20 cellular contexts compared by ENCODE assay signal in the genomic region with DNA sequence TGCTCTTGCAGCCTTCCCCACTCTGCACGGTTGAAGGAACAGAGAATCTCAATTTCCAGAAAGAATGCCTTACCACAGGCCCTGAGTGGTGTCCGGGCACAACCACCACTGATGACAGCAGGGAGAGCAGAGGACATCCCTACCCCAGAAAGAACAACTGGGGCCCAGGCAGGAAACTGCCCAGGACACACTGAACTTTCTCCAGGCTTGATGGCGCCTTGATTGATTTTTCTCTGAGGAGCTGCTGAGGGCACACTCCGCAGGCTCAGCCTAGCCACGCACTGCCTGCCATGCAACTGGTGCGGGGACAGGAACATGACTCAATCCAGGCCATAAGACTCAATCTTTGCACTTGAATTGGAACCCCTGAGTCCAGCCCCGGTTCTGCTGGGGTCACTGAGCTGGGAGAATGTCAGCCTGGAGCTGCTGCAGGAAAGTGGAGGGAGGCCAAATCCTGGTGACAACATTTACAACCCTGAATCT. TPM values are rescaled to one million over a fixed set of nuclear protein-coding genes. Genes with fewer than 3 reads are reported as not detected.
DNase-seq lines count a peak whose midpoint lies in the region; TF ChIP-seq lines count a peak whose summit lies in the region.
"Had no signal": no experiment of that assay in that cellular context is flagged by ENCODE, and none has a peak within 500 bp of the region (broad histone marks: within the 10 kb centered on the region; RNA-seq: fewer than 3 reads in every experiment).

No MANE protein-coding gene starts in this region.

- WGBS in spleen, 5 donors = 87 to 92% (median 90%) methylated on average over 4 to 7 of the region's 7 CpGs

- H3K27me3 Mint-ChIP-seq in dendritic cell treated with granulocyte-macrophage colony-stimulating factor and Interleukin-4, amounts not matched to agents 40 ng/mL and 50 ng/mL, for 4 days = no peaks in the 10 kb centered on the region
- peaks cover 2% of the 10 kb centered on the region for H3K27me3 Mint-ChIP-seq in glutamatergic neuron (ENCODE audit: unreplicated experiment)
- H3K27me3 Mint-ChIP-seq: CD4-positive, alpha-beta memory T cell; central memory CD8-positive, alpha-beta T cell; effector memory CD8-positive, alpha-beta T cell had no signal

- TF ChIP-seq CTCF in AG04450 (IDR thresholded peaks at IDR 0.05; ENCODE audit: low read depth, low read length) (no peak), glutamatergic neuron (IDR thresholded peaks at IDR 0.05; ENCODE audit: partially characterized antibody, unreplicated experiment) (no peak), spleen (IDR thresholded peaks at IDR 0.05 in 8 of 11, conservative IDR thresholded peaks at IDR 0.05 in 3 of 11) (no peak)

- H3K27ac ChIP-seq in AG04450 (ENCODE audit: low read depth, low read length) = peak overlapping the region; percentile 57
- H3K27ac ChIP-seq in spleen = no peak overlapping the region
- H3K27ac ChIP-seq: right lobe of liver had no signal

- H3K36me3 ChIP-seq in spleen = peaks cover 5 to 46% (median 33%) of the 10 kb centered on the region in 6 donors
- H3K36me3 ChIP-seq: right lobe of liver had no signal

- H3K4me3 Mint-ChIP-seq in dendritic cell treated with granulocyte-macrophage colony-stimulating factor and Interleukin-4, amounts not matched to agents 40 ng/mL and 50 ng/mL, for 4 days = peak overlapping the region; percentile 17
- H3K4me3 Mint-ChIP-seq in glutamatergic neuron (ENCODE audit: unreplicated experiment) = no peak overlapping the region
- H3K4me3 Mint-ChIP-seq: central memory CD8-positive, alpha-beta T cell; effector memory CD8-positive, alpha-beta T cell; H9 had no signal

- peaks cover 12 to 57% (median 30%) of the 10 kb centered on the region in 6 donors for H3K4me1 ChIP-seq in spleen

- no peak for TF ChIP-seq POLR2A in spleen (IDR thresholded peaks at IDR 0.05)

- H3K27ac Mint-ChIP-seq in dendritic cell treated with granulocyte-macrophage colony-stimulating factor and Interleukin-4, amounts not matched to agents 40 ng/mL and 50 ng/mL, for 4 days = peak overlapping the region; percentile 76
- no peak overlapping the region for H3K27ac Mint-ChIP-seq in glutamatergic neuron (ENCODE audit: unreplicated experiment)

- H3K36me3 Mint-ChIP-seq in dendritic cell treated with granulocyte-macrophage colony-stimulating factor and Interleukin-4, amounts not matched to agents 40 ng/mL and 50 ng/mL, for 4 days (ENCODE audit: low read depth) = peaks cover 55% of the 10 kb centered on the region
- H3K36me3 Mint-ChIP-seq in glutamatergic neuron (ENCODE audit: unreplicated experiment) = no peaks in the 10 kb centered on the region

- POLR2A ChIA-PET in AG04450 (lab: Yijun Ruan, JAX) = interaction anchor here (1.2 kb wide), 1 partner anchor 20 kb away, joined by 4 read pairs; no protein-coding TSS in a partner anchor

- no peak overlapping the region for H3K4me3 ChIP-seq in AG04450 (ENCODE audit: low read depth, low read length)
- H3K4me3 ChIP-seq in spleen = no peak overlapping the region
- H3K4me3 ChIP-seq: right lobe of liver had no signal

- H3K9me3 ChIP-seq in AG04450 (ENCODE audit: control insufficient read depth, insufficient read depth, low read length) (no peaks in the 10 kb centered on the region; the same call in 1 of the 2 replicates), spleen (no peaks in the 10 kb centered on the region)
- H3K9me3 ChIP-seq: right lobe of liver had no signal

- no peaks in the 10 kb centered on the region for H3K9me3 Mint-ChIP-seq in dendritic cell treated with granulocyte-macrophage colony-stimulating factor and Interleukin-4, amounts not matched to agents 40 ng/mL and 50 ng/mL, for 4 days
- no peaks in the 10 kb centered on the region for H3K9me3 Mint-ChIP-seq in glutamatergic neuron (ENCODE audit: unreplicated experiment)
- H3K9me3 Mint-ChIP-seq: CD4-positive, alpha-beta memory T cell; central memory CD8-positive, alpha-beta T cell; effector memory CD8-positive, alpha-beta T cell; H9 had no signal

- H3K4me1 Mint-ChIP-seq in dendritic cell treated with granulocyte-macrophage colony-stimulating factor and Interleukin-4, amounts not matched to agents 40 ng/mL and 50 ng/mL, for 4 days (ENCODE audit: low read depth) = peaks cover 77% of the 10 kb centered on the region
- H3K4me1 Mint-ChIP-seq in glutamatergic neuron (ENCODE audit: low read depth, unreplicated experiment) = peaks cover 9% of the 10 kb centered on the region

- H3K27me3 ChIP-seq in AG04450 (ENCODE audit: control insufficient read depth, insufficient read depth, low read length) (no peaks in the 10 kb centered on the region), spleen (replicated peaks in 1 of 7) (no peaks in the 10 kb centered on the region)
- H3K27me3 ChIP-seq: right lobe of liver had no signal

- intact Hi-C loops in dendritic cell treated with granulocyte-macrophage colony-stimulating factor and Interleukin-4, amounts not matched to agents 40 ng/mL and 50 ng/mL, for 4 days (cut with micrococcal nuclease) = no loop called here
- intact Hi-C loops in spleen (cut with DNase I; ENCODE audit: low total_unique reads) = no loop called here

- DNase-seq in AG04450 (ENCODE audit: low read depth, low spot score) = no peak
- DNase-seq in left kidney (ENCODE audit: low read depth, low spot score) = peak; percentile 18
- peak; percentile 74 for DNase-seq in renal cortical epithelial cell (ENCODE audit: low read depth)
- DNase-seq in activated CD4-positive, alpha-beta T cell treated with anti-CD3 and anti-CD28 coated beads, Interleukin-2, amount 50 U/mL, for 4 hours = no peak
- DNase-seq in glutamatergic neuron = no peak
- no peak for DNase-seq in spleen
- no peak for DNase-seq in kidney glomerular epithelial cell (lab: John Stamatoyannopoulos, UW)
- DNase-seq: activated CD4-positive, alpha-beta T cell treated with anti-CD3 and anti-CD28 coated beads for 1 hour; activated effector memory CD4-positive, alpha-beta T cell treated with anti-CD3 and anti-CD28 coated beads, Interleukin-2, amount 50 U/mL, for 16 hours; amygdala; CD4-positive, alpha-beta memory T cell; DND-41; effector memory CD8-positive, alpha-beta T cell; H9; KG1; NCI-H1092; NCI-H524 treated with DMSO at 0.1 percent for 48 hours; right lobe of liver had no signal

- CTCF ChIA-PET in AG04450 (lab: Charles Lee) = interaction anchor here (0.9 to 2.4 kb wide), 5 partner anchors 20 to 154 kb away, joined by 3 to 16 read pairs (median 4); no protein-coding TSS in a partner anchor

RNA-seq across cellular contexts. Expression of gene AKR1B1, which starts 5.9 kb away (rescaled TPM):
- polyA plus RNA-seq in AG04450 (2011; rRNA removed) (337 and 347 TPM in 2 replicates), spleen (100 to 1,000 TPM in 1 of 3 donors, 10 to 100 TPM in 2; 69.4 to 112 (median 96.6) TPM)
- 114 and 133 TPM in 2 replicates for polyA minus RNA-seq in AG04450 (2011; rRNA and poly(A)+ RNA removed)
- total RNA-seq in renal cortical epithelial cell (931 and 988 TPM in 2 replicates), glutamatergic neuron (ENCODE audit: unreplicated experiment) (99.6 TPM), spleen (10 to 100 TPM; 53.7 to 84.7 (median 63.7) TPM)

Comparison
In these comparisons a context has a peak if more than half of its experiments do, and no peak if none do; other contexts are left out.
1. DNase-seq: peak in left kidney (single experiment) and renal cortical epithelial cell (single experiment); none in AG04450 (single experiment), activated CD4-positive, alpha-beta T cell treated with anti-CD3 and anti-CD28 coated beads, Interleukin-2, amount 50 U/mL, for 4 hours (0 of 2), glutamatergic neuron (single experiment), spleen (single experiment) and kidney glomerular epithelial cell (single experiment).